Comparison of ENCODE assay signal across 27 cellular contexts in genomic region chr18:59767732-59768131, GRCh38.
DNase-seq lines count a peak whose midpoint lies in the region; TF ChIP-seq lines count a peak whose summit lies in the region.
"Had no signal": no experiment of that assay in that cellular context is flagged by ENCODE, and none has a peak within 500 bp of the region (broad histone marks: within the 10 kb centered on the region; RNA-seq: fewer than 3 reads in every experiment).

No MANE protein-coding gene starts in this region.

- no peak overlapping the region for H3K4me3 ChIP-seq in choroid plexus epithelial cell (ENCODE audit: low read depth, low read length)
- H3K4me3 ChIP-seq: heart right ventricle, lower lobe of right lung, mucosa of descending colon, prostate gland, thyroid gland had no signal

- DNase-seq in EH (ENCODE audit: low read depth) (peak; percentile 41), NCI-H226 (peak; percentile 12), choroid plexus epithelial cell (ENCODE audit: low read depth) (peak; percentile 52), iris pigment epithelial cell (ENCODE audit: low read depth) (peak; percentile 62), NCI-H1694 (lab: John Stamatoyannopoulos, UW) (no peak), HK-2 (ENCODE audit: unreplicated experiment) (no peak), NCI-H146 (lab: John Stamatoyannopoulos, UW) (no peak)
- DNase-seq: activated CD4-positive, alpha-beta T cell treated with anti-CD3 and anti-CD28 coated beads for 36 hours; activated CD8-positive, alpha-beta T cell treated with anti-CD3 and anti-CD28 coated beads, Interleukin-2, amount 10 ng/mL, durations not matched to agents 7 days and 5 days; activated naive CD4-positive, alpha-beta T cell treated with anti-CD3 and anti-CD28 coated beads, Interleukin-2, amount 10 ng/mL, durations not matched to agents 7 days and 5 days; amniotic stem cell; C1 segment of cervical spinal cord; COR-L47; DMS53; effector CD4-positive, alpha-beta T cell; GDM1; heart right ventricle; lower lobe of right lung; mucosa of descending colon; NCI-H1092; NCI-H2029 treated with DMSO at 0.1 percent for 48 hours; NCI-H526; NK-92 treated with Interleukin-12 subunit alpha and Interleukin-12 subunit beta, amount 100 ng/mL, for 24 hours; occipital lobe; stimulated activated CD4-positive, alpha-beta T cell treated with anti-CD3 and anti-CD28 coated beads, Interleukin-4, amount 100 ng/mL, for 24 hours; thyroid gland had no signal

- no peak for TF ChIP-seq CTCF in choroid plexus epithelial cell (conservative IDR thresholded peaks at IDR 0.05; ENCODE audit: low read depth, low read length)

Comparison
In these comparisons a context has a peak if more than half of its experiments do, and no peak if none do; other contexts are left out.
1. DNase-seq: peak in EH (single experiment), NCI-H226 (single experiment), choroid plexus epithelial cell (single experiment) and iris pigment epithelial cell (single experiment); none in NCI-H1694 (single experiment), HK-2 (single experiment) and NCI-H146 (single experiment).